Comparison of ENCODE assay signal across 25 cellular contexts in the genomic region with DNA sequence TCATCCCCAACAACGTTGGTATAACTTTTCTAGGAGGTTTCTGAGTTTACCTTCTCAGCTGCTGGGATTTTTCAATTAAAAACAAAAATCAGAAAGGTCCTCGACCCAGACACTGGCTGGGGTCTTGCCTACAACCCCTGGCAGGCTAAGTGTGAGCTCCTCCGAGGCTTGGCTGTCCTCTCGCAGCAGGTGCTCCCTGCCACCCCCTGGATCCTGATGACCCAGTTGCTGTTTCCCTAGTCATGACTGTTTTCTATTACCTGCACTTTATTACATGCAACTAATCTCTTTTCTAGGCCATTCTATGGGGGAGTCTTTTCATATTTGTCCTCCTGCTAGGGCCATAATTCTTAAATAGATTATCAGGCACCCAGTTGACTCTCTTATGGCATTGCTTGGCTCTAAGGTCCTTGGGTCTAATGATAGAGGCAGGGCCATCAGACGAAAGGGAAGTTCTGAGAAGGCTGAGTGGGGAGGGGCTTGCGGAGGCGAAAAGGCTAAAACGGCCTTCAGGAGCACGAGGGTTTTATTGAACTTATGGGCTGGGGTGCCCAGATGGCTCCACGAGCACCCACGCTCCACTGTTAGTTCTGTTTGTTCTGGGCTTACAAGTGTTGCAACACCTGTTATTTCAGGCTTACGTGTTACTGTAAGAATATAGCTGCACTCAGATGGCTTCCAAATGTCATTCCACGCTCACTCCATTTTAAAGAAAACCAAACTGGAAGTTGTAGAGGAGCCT.
DNase-seq lines count a peak whose midpoint lies in the region; ATAC-seq, FAIRE-seq and TF ChIP-seq lines count a peak whose summit lies in the region.
"Had no signal": no experiment of that assay in that cellular context is flagged by ENCODE, and none has a peak within 500 bp of the region (broad histone marks: within the 10 kb centered on the region; RNA-seq: fewer than 3 reads in every experiment).

No MANE protein-coding gene starts in this region.

- TF ChIP-seq CTCF in bronchial epithelial cell (IDR thresholded peaks at IDR 0.05; ENCODE audit: insufficient read depth, low read length, severe bottlenecking) = no peak
- no peak for TF ChIP-seq CTCF in gastrocnemius medialis (IDR thresholded peaks at IDR 0.05 in 4 of 5, conservative IDR thresholded peaks at IDR 0.05 in 1 of 5)

- no peak for TF ChIP-seq POLR2A in gastrocnemius medialis (IDR thresholded peaks at IDR 0.05)

- H3K4me3 ChIP-seq in bronchial epithelial cell (ENCODE audit: low read depth, low read length) = no peak overlapping the region
- peak overlapping the region in 3 of 4 donors; percentile 0 to 26 (median 17) for H3K4me3 ChIP-seq in gastrocnemius medialis
- H3K4me3 ChIP-seq: colonic mucosa, prostate gland had no signal

- H3K27me3 ChIP-seq in bronchial epithelial cell (ENCODE audit: control insufficient read depth, insufficient read depth, low read length) = no peaks in the 10 kb centered on the region
- no peaks in the 10 kb centered on the region for H3K27me3 ChIP-seq in gastrocnemius medialis
- H3K27me3 ChIP-seq: colonic mucosa had no signal

- H3K36me3 ChIP-seq in bronchial epithelial cell (ENCODE audit: control insufficient read depth, insufficient read depth, low read length) (no peaks in the 10 kb centered on the region), gastrocnemius medialis (no peaks in the 10 kb centered on the region)
- H3K36me3 ChIP-seq: colonic mucosa, prostate gland had no signal

- ATAC-seq in gastrocnemius medialis = peak; percentile 94 to 97
- ATAC-seq in stimulated activated naive CD8-positive, alpha-beta T cell treated with anti-CD3 and anti-CD28 coated beads, Interleukin-15, Interleukin-2, amounts not matched to agents 100 U/mL and 50 U/mL, for 24 hours = no peak
- ATAC-seq: activated T-helper 17 cell treated with anti-CD3 and anti-CD28 coated beads, Interleukin-2, amount 50 U/mL, for 72 hours had no signal

- H3K4me1 ChIP-seq in gastrocnemius medialis = peaks cover 38 to 45% of the 10 kb centered on the region in 2 donors
- H3K4me1 ChIP-seq: colonic mucosa, prostate gland had no signal

- DNase-seq in NCI-H345 (lab: John Stamatoyannopoulos, UW) (peak; percentile 7), NCI-H345 treated with DMSO at 0.1 percent for 48 hours (lab: John Stamatoyannopoulos, UW; ENCODE audit: unreplicated experiment) (no peak), NCI-H524 (lab: John Stamatoyannopoulos, UW) (peak; percentile 73 to 89), bronchial epithelial cell (ENCODE audit: low read depth) (peak; percentile 16), gastrocnemius medialis (peak; percentile 50 to 62), superior temporal gyrus (ENCODE audit: extremely low spot score) (no peak), NCI-H446 treated with DMSO at 0.1 percent for 48 hours (lab: John Stamatoyannopoulos, UW) (no peak)
- DNase-seq in stimulated activated naive CD8-positive, alpha-beta T cell treated with anti-CD3 and anti-CD28 coated beads, Interleukin-15, Interleukin-2, amounts not matched to agents 100 U/mL and 50 U/mL, for 24 hours = no peak
- DNase-seq: activated CD4-positive, alpha-beta T cell treated with anti-CD3 and anti-CD28 coated beads, Interleukin-2, amount 50 U/mL, for 4 hours; activated CD4-positive, CD25-positive, alpha-beta regulatory T cell; activated naive CD4-positive, alpha-beta T cell treated with anti-CD3 and anti-CD28 coated beads, Interleukin-2, amount 50 U/mL, for 16 hours; amygdala; CD4-positive, alpha-beta memory T cell; colonic mucosa; effector memory CD4-positive, alpha-beta T cell; erythroblast; GOT3; HFFc6; mesendoderm; NCI-H1694; NK-92 treated with Interleukin-12 subunit alpha and Interleukin-12 subunit beta, amount 100 ng/mL, for 24 hours; nucleus accumbens; SIG-M5 had no signal

- no peak for FAIRE-seq in bronchial epithelial cell (lab: Jason Lieb, UNC)

- H3K27ac ChIP-seq in gastrocnemius medialis = peak overlapping the region; percentile 78 to 91 (median 88)
- H3K27ac ChIP-seq: colonic mucosa, prostate gland had no signal

- in situ Hi-C loops in gastrocnemius medialis (cut with MboI; ENCODE audit: low sequenced_read_pairs in 4 of 4) = no loop called here

- intact Hi-C loops in gastrocnemius medialis (cut with DNase I; ENCODE audit: low total_unique reads) = loop anchor here (5.0 kb wide), 1 partner anchor 123 kb away; no protein-coding TSS in a partner anchor

- peaks cover 0 to 14% (median 0%) of the 10 kb centered on the region in 3 donors for H3K9me3 ChIP-seq in gastrocnemius medialis
- H3K9me3 ChIP-seq: colonic mucosa, prostate gland had no signal

Comparison
In these comparisons a context has a peak if more than half of its experiments do, and no peak if none do; other contexts are left out.
1. DNase-seq: peak in NCI-H345 (single experiment), NCI-H524 (2 of 2), bronchial epithelial cell (single experiment) and gastrocnemius medialis (2 of 2); none in NCI-H345 treated with DMSO at 0.1 percent for 48 hours (single experiment), stimulated activated naive CD8-positive, alpha-beta T cell treated with anti-CD3 and anti-CD28 coated beads, Interleukin-15, Interleukin-2, amounts not matched to agents 100 U/mL and 50 U/mL, for 24 hours (single experiment), superior temporal gyrus (single experiment) and NCI-H446 treated with DMSO at 0.1 percent for 48 hours (single experiment).